Comparison of ENCODE assay signal across 10 cellular contexts in genomic region chr16:8861563-8862308, GRCh38. TPM values are rescaled to one million over a fixed set of nuclear protein-coding genes. Genes with fewer than 3 reads are reported as not detected.
DNase-seq lines count a peak whose midpoint lies in the region; ATAC-seq and TF ChIP-seq lines count a peak whose summit lies in the region.
"Had no signal": no experiment of that assay in that cellular context is flagged by ENCODE, and none has a peak within 500 bp of the region (broad histone marks: within the 10 kb centered on the region; RNA-seq: fewer than 3 reads in every experiment).

No MANE protein-coding gene starts in this region.

- TF ChIP-seq CTCF in Caco-2 (IDR thresholded peaks at IDR 0.05; ENCODE audit: insufficient read depth in 1 of 2, low read depth in 1 of 2, low read length in 1 of 2, severe bottlenecking in 1 of 2, unreplicated experiment in 1 of 2) (no peak), WTC11 (IDR thresholded peaks at IDR 0.05) (no peak), heart left ventricle (IDR thresholded peaks at IDR 0.05) (no peak), psoas muscle (IDR thresholded peaks at IDR 0.05) (no peak)

- TF ChIP-seq POLR2A in heart left ventricle (IDR thresholded peaks at IDR 0.05): no peak

- H3K27me3 Mint-ChIP-seq in Caco-2 (ENCODE audit: insufficient read depth, unreplicated experiment) (no peaks in the 10 kb centered on the region), WTC11 (ENCODE audit: low read depth) (no peaks in the 10 kb centered on the region)

- H3K4me1 Mint-ChIP-seq in Caco-2 (ENCODE audit: low read depth, unreplicated experiment) (peaks cover 22% of the 10 kb centered on the region), WTC11 (peaks cover 68% of the 10 kb centered on the region)

- 64 to 74% (median 68%) methylated on average over 9 to 14 of the region's 14 CpGs for WGBS in heart left ventricle, 4 donors
- WGBS in psoas muscle, 3 donors: 55 to 60% (median 56%) methylated on average over 14 of the region's 14 CpGs

- peaks cover 62% of the 10 kb centered on the region for H3K4me1 ChIP-seq in Caco-2
- peaks cover 0 to 73% (median 51%) of the 10 kb centered on the region in 12 donors for H3K4me1 ChIP-seq in heart left ventricle
- peaks cover 2% of the 10 kb centered on the region for H3K4me1 ChIP-seq in psoas muscle

- H3K27ac ChIP-seq in heart left ventricle (peak overlapping the region; percentile 52 to 95 (median 72)), psoas muscle (no peak overlapping the region)
- H3K27ac ChIP-seq: WERI-Rb-1 had no signal

- no peaks in the 10 kb centered on the region for H3K27me3 ChIP-seq in Caco-2 (replicated peaks; ENCODE audit: control insufficient read depth, insufficient read depth, low read length)
- no peaks in the 10 kb centered on the region for H3K27me3 ChIP-seq in heart left ventricle
- H3K27me3 ChIP-seq in psoas muscle (ENCODE audit: insufficient read depth in 3 of 3, low read length in 2 of 3): peaks cover 0 to 19% (median 8%) of the 10 kb centered on the region in 3 donors

- peak overlapping the region; percentile 31 for H3K4me3 Mint-ChIP-seq in Caco-2 (ENCODE audit: unreplicated experiment)
- peak overlapping the region; percentile 14; the same call in 1 of the 2 replicates for H3K4me3 Mint-ChIP-seq in WTC11

- H3K9me3 Mint-ChIP-seq in Caco-2 (ENCODE audit: unreplicated experiment) (no peaks in the 10 kb centered on the region), WTC11 (no peaks in the 10 kb centered on the region)

- H3K36me3 Mint-ChIP-seq in Caco-2 (ENCODE audit: insufficient read depth, unreplicated experiment): peaks cover 84% of the 10 kb centered on the region
- H3K36me3 Mint-ChIP-seq in WTC11: peaks cover 24% of the 10 kb centered on the region

- DNase-seq in Caco-2 (peak in 1 of 2 experiments; percentile 20), WTC11 (ENCODE audit: low spot score) (no peak), heart left ventricle (peak in 4 of 5 donors; percentile 44 to 75 (median 62)), psoas muscle (peak; percentile 57 to 75), activated gamma-delta T cell treated with Interleukin-2 at 50 U/mL for 16 hours (no peak), NCI-H446 (lab: John Stamatoyannopoulos, UW) (no peak)
- DNase-seq in NK-92 treated with Interleukin-12 subunit alpha and Interleukin-12 subunit beta, amount 100 ng/mL, for 24 hours (lab: John Stamatoyannopoulos, UW): no peak
- DNase-seq: COR-L47, WERI-Rb-1 had no signal

- ATAC-seq in WTC11: no peak
- peak; percentile 29 to 60 (median 52) for ATAC-seq in heart left ventricle
- peak in 2 of 4 donors; percentile 28 to 41 for ATAC-seq in psoas muscle
- no peak for ATAC-seq in HG03571 (IDR thresholded peaks at IDR 0.05; ENCODE audit: unreplicated experiment)

- H3K9me3 ChIP-seq in Caco-2: no peaks in the 10 kb centered on the region
- no peaks in the 10 kb centered on the region for H3K9me3 ChIP-seq in heart left ventricle
- no peaks in the 10 kb centered on the region for H3K9me3 ChIP-seq in psoas muscle

- intact Hi-C loops in Caco-2 (cut with micrococcal nuclease; ENCODE audit: unreplicated experiment) (loop anchor here (5.0 kb wide), 1 partner anchor 184 kb away; no protein-coding TSS in a partner anchor), heart left ventricle (cut with DNase I) (no loop called here), psoas muscle (cut with DNase I) (no loop called here)

- H3K4me3 ChIP-seq in Caco-2 (ENCODE audit: low read depth, low read length): no peak overlapping the region
- peak overlapping the region in 2 of 12 donors; percentile 12 for H3K4me3 ChIP-seq in heart left ventricle
- H3K4me3 ChIP-seq in psoas muscle: no peak overlapping the region

- POLR2A ChIA-PET in Caco-2 (lab: Charles Lee) (no interaction called here), WTC11 (lab: Charles Lee) (interaction anchor here (1.0 kb wide), 1 partner anchor 24 kb away, joined by 3 read pairs; no protein-coding TSS in a partner anchor)

- H3K27ac Mint-ChIP-seq in Caco-2 (ENCODE audit: unreplicated experiment) (peak overlapping the region; percentile 83), WTC11 (peak overlapping the region; percentile 32; the same call in 1 of the 2 replicates)

- no TSS peak for BruUV-seq in Caco-2 (replicated peaks; lab: Mats Ljungman, UMichigan)

- CTCF ChIA-PET in Caco-2 (lab: Charles Lee) (interaction anchor here (1.1 kb wide), 1 partner anchor 18 kb away, joined by 4 read pairs; no protein-coding TSS in a partner anchor), WTC11 (lab: Charles Lee) (interaction anchor here (0.6 to 1.6 kb wide), 3 partner anchors 12 to 147 kb away, joined by 3 to 7 read pairs (median 6); no protein-coding TSS in a partner anchor)

- H3K36me3 ChIP-seq in Caco-2 (ENCODE audit: control insufficient read depth, insufficient read depth, low read length): no peaks in the 10 kb centered on the region
- H3K36me3 ChIP-seq in heart left ventricle: peaks cover 0 to 21% (median 14%) of the 10 kb centered on the region in 9 donors
- peaks cover 0 to 5% of the 10 kb centered on the region in 2 donors for H3K36me3 ChIP-seq in psoas muscle (ENCODE audit: insufficient read depth in 1 of 2, low read depth in 1 of 2)

TF ChIP-seq in WTC11, 78 proteins besides CTCF, POLR2A, EP300 and RAD21 (continues in another document):
- TF ChIP-seq, protein P1, sequence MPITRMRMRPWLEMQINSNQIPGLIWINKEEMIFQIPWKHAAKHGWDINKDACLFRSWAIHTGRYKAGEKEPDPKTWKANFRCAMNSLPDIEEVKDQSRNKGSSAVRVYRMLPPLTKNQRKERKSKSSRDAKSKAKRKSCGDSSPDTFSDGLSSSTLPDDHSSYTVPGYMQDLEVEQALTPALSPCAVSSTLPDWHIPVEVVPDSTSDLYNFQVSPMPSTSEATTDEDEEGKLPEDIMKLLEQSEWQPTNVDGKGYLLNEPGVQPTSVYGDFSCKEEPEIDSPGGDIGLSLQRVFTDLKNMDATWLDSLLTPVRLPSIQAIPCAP (CRISPR knock-in tag; IDR thresholded peaks at IDR 0.05): no peak
- TF ChIP-seq, protein P2, sequence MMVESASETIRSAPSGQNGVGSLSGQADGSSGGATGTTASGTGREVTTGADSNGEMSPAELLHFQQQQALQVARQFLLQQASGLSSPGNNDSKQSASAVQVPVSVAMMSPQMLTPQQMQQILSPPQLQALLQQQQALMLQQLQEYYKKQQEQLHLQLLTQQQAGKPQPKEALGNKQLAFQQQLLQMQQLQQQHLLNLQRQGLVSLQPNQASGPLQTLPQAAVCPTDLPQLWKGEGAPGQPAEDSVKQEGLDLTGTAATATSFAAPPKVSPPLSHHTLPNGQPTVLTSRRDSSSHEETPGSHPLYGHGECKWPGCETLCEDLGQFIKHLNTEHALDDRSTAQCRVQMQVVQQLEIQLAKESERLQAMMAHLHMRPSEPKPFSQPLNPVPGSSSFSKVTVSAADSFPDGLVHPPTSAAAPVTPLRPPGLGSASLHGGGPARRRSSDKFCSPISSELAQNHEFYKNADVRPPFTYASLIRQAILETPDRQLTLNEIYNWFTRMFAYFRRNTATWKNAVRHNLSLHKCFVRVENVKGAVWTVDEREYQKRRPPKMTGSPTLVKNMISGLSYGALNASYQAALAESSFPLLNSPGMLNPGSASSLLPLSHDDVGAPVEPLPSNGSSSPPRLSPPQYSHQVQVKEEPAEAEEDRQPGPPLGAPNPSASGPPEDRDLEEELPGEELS (CRISPR knock-in tag; IDR thresholded peaks at IDR 0.05): no peak
- TF ChIP-seq CREB1 (CRISPR knock-in tag; IDR thresholded peaks at IDR 0.05) (no peak), JUN (CRISPR knock-in tag; IDR thresholded peaks at IDR 0.05) (no peak), IRF2 (CRISPR knock-in tag; IDR thresholded peaks at IDR 0.05; ENCODE audit: borderline replicate concordance, low read depth) (no peak), ZMAT4 (CRISPR knock-in tag; IDR thresholded peaks at IDR 0.05) (no peak)
- TF ChIP-seq, protein P3, sequence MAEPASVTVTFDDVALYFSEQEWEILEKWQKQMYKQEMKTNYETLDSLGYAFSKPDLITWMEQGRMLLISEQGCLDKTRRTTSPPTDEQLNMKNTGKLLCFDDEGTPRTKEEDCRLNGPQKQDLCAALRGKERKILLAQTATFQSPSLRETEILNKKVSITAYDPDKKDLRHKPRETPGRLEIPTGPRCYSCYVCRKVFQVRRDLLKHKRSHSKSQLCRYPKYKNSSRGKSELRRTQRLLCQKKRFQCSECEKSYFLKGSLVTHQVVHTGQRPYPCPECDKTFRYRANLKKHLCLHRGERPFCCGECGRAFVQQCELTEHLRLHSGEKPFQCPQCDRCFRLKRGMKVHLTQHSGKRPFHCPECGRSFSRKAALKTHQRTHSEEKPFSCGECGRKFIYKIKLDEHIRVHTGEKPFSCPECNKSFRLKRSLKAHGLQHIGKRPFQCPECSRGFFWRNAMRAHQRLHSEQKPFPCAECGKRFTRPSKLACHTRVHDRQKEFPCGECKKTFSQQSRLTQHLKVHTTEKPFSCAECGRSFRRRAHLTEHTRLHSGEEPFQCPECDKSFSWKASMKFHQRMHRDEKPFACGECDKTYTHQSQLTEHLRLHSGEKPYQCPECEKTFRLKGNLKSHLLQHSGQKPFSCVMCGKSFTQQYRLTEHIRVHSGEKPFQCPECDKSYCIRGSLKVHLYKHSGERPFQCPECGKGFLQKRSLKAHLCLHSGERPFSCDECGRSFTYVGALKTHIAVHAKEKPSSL (CRISPR knock-in tag; conservative IDR thresholded peaks at IDR 0.05): no peak

RNA-seq across cellular contexts. Expression of gene CARHSP1, which starts 7.1 kb away (rescaled TPM):
- total RNA-seq in Caco-2 (2022): 103 and 105 TPM in 2 replicates
- 260 to 271 TPM (median 261 TPM) in 3 replicates for total RNA-seq in WTC11 (2021)
- 10 to 100 TPM; 20.0 to 62.4 (median 29.0) TPM for total RNA-seq in heart left ventricle
- polyA plus RNA-seq in heart left ventricle: 10 to 100 TPM; 33.4 to 58.0 TPM
- total RNA-seq in psoas muscle: 10 to 100 TPM in 3 of 4 donors, 1 to 10 TPM in 1; 9.8 to 23.0 (median 13.5) TPM
- 10 to 100 TPM; 16.6 to 19.6 (median 19.1) TPM for polyA plus RNA-seq in psoas muscle

RNA-seq across cellular contexts. Expression of gene LITAFD, which starts 20.4 kb away (rescaled TPM):
- not detected in 2 replicates for total RNA-seq in Caco-2 (2022)
- not detected in 3 replicates for total RNA-seq in WTC11 (2021)
- total RNA-seq in heart left ventricle: not detected
- not detected for polyA plus RNA-seq in heart left ventricle
- total RNA-seq in psoas muscle: not detected
- polyA plus RNA-seq in psoas muscle: not detected

Comparison
In these comparisons a context has a peak if more than half of its experiments do, and no peak if none do; other contexts are left out.
1. DNase-seq: peak in heart left ventricle (4 of 5) and psoas muscle (2 of 2); none in WTC11 (single experiment), activated gamma-delta T cell treated with Interleukin-2 at 50 U/mL for 16 hours (single experiment), NK-92 treated with Interleukin-12 subunit alpha and Interleukin-12 subunit beta, amount 100 ng/mL, for 24 hours (single experiment) and NCI-H446 (0 of 2).
2. ATAC-seq: peak in heart left ventricle (4 of 4); none in WTC11 (single experiment) and HG03571 (single experiment).